In the genomic region with DNA sequence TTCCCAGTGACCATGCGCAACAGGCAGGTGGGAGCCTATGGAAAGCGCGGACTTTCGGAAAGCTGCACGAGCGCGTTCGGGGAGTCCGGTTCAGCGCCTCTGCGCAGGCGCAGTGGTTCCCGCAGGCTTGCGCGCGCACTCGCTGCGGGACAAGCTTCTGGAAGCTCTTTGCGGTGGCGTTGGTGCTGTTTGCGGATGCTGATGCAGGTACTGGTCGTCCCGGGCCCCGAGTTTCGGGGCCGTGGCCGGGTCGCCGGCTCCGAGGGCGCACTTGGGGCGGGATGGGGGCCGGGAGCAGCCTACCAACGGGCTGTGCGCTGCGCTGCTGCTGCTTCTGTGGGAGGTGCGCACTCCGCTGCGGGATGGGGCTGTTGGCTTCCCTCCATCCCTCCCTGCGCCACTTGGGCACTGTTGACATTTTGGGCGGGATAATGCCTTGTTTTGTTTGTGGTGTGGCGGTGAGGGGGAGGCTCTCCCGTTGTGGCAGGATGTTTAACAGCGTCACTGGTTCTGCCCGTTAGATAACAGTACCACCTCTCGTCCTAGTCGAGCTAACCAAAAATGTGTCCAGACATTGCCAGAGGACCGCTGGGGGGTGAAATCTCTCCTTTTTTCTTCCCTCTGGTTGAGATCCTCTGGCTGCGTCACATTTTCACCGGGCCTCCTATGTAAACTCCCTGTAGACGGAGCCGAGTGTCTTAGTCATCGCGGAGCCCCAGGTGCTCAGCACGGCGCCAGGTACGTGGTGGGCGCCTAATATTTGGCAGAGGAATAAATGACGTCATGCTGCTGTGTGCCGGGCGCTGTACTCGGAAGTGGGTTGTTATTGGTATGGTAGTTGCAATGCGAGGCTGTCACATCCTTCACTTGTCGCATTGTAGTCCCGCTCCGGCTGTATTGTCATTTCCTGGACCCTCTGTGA, we compare ENCODE assay signal across 8 cellular contexts. TPM values are rescaled to one million over a fixed set of nuclear protein-coding genes. Genes with fewer than 3 reads are reported as not detected.
DNase-seq lines count a peak whose midpoint lies in the region; ATAC-seq, FAIRE-seq and TF ChIP-seq lines count a peak whose summit lies in the region.

TSS of gene ZNF483 (plus strand) at position 124 of the 922 bp plus-strand sequence. CDS start 2,217 bp downstream, outside the sequence.

- H3K9me3 ChIP-seq in duodenal mucosa (ENCODE audit: control insufficient read depth in 1 of 2, low read length in 2 of 2) (no peaks in the 10 kb centered on the region), HepG2 (ENCODE audit: low read length) (no peaks in the 10 kb centered on the region)

- peaks cover 11 to 12% of the 10 kb centered on the region in 2 donors for H3K4me1 ChIP-seq in duodenal mucosa (ENCODE audit: control insufficient read depth in 1 of 2, insufficient read depth in 2 of 2, low read length in 2 of 2)
- peaks cover 22% of the 10 kb centered on the region for H3K4me1 ChIP-seq in HepG2 (ENCODE audit: insufficient read depth, low read length)

- H3K27ac ChIP-seq in duodenal mucosa (ENCODE audit: low read depth, low read length), result no peak within 1 kb of the TSS
- peak within 1 kb of the TSS; percentile 28 for H3K27ac ChIP-seq in HepG2 (ENCODE audit: extremely low read length, insufficient read depth, low read length)

- H3K4me3 ChIP-seq in duodenal mucosa (ENCODE audit: low read depth in 1 of 2, low read length in 2 of 2) (peak within 1 kb of the TSS; percentile 69 to 90), HepG2 (replicated peaks in 1 of 3; ENCODE audit: insufficient read depth in 1 of 3, low read depth in 2 of 3, low read length in 3 of 3) (peak within 1 kb of the TSS; percentile 80 to 91 (median 86))

- no peak for TF ChIP-seq RAD21 in HepG2 (CRISPR knock-in tag; IDR thresholded peaks at IDR 0.05)

- FAIRE-seq in HepG2 (lab: Jason Lieb, UNC), result peak; percentile 68

- WGBS in HepG2 (ENCODE audit: low lambda C conversion rate), result 3% methylated on average over 37 of the region's 66 CpGs

- H2AFZ ChIP-seq in HepG2 (ENCODE audit: low read length), result peak within 1 kb of the TSS; percentile 66

- H3K79me2 ChIP-seq in HepG2 (ENCODE audit: insufficient read depth, low read length), result no peaks in the 10 kb centered on the region

- ATAC-seq in GM21825 (IDR thresholded peaks at IDR 0.05; ENCODE audit: unreplicated experiment) (peak; percentile 52), HepG2 (peak; percentile 95), GM18498 (IDR thresholded peaks at IDR 0.05; ENCODE audit: unreplicated experiment) (no peak)

- POLR2A ChIA-PET in HepG2 (lab: Yijun Ruan, JAX), result interaction anchor here (0.9 to 1.6 kb wide), 3 partner anchors 9 to 41 kb away, joined by 4 to 10 read pairs (median 5); partner anchors contain the start of gene ECPAS

- peak within 1 kb of the TSS; percentile 96 for H3K4me2 ChIP-seq in HepG2 (ENCODE audit: low read depth, low read length)

- DNase-seq in AG08396 (ENCODE audit: low spot score) (peak; percentile 91), NCI-H446 treated with DMSO at 0.1 percent for 48 hours (lab: John Stamatoyannopoulos, UW) (peak; percentile 42), HepG2 (ENCODE audit: low spot score) (peak; percentile 78)
- peak; percentile 50 to 61 for DNase-seq in activated CD8-positive, alpha-beta memory T cell treated with anti-CD3 and anti-CD28 coated beads for 1 hour (ENCODE audit: extremely low read depth in 1 of 2, low read depth in 1 of 2)
- peak; percentile 38 to 57 (median 52) for DNase-seq in stimulated activated CD4-positive, alpha-beta T cell treated with anti-CD3 and anti-CD28 coated beads, Interleukin-1b, Interleukin-23, amount 100 ng/mL, for 24 hours (ENCODE audit: low read depth in 4 of 4, low spot score in 1 of 4)

- BruUV-seq in HepG2 (replicated peaks; lab: Mats Ljungman, UMichigan), result TSS peak; percentile 64

- peak within 1 kb of the TSS; percentile 40 to 78 for H3K9ac ChIP-seq in duodenal mucosa (ENCODE audit: low read depth in 1 of 2, low read length in 2 of 2)
- H3K9ac ChIP-seq in HepG2 (ENCODE audit: insufficient read depth, low read depth, low read length), result peak within 1 kb of the TSS; percentile 69

- H3K27me3 ChIP-seq in duodenal mucosa (ENCODE audit: control insufficient read depth in 1 of 2, insufficient read depth in 2 of 2, low read length in 2 of 2), result peaks cover 7 to 11% of the 10 kb centered on the region in 2 donors
- H3K27me3 ChIP-seq in HepG2 (ENCODE audit: control insufficient read depth in 1 of 2, insufficient read depth in 2 of 2, low read length in 2 of 2), result no peaks in the 10 kb centered on the region; a peak in 1 of 5 replicates

- TF ChIP-seq EP300 in HepG2 (IDR thresholded peaks at IDR 0.05; ENCODE audit: low read depth in 2 of 2, low read length in 2 of 2) (no peak), HepG2 (CRISPR knock-in tag; IDR thresholded peaks at IDR 0.05; ENCODE audit: borderline replicate concordance) (no peak)

- no peaks in the 10 kb centered on the region for H3K36me3 ChIP-seq in duodenal mucosa (ENCODE audit: control insufficient read depth in 1 of 2, insufficient read depth in 2 of 2, low read length in 2 of 2)
- peaks cover 0 to 5% of the 10 kb centered on the region in 2 experiments; a peak in 1 of 5 replicates for H3K36me3 ChIP-seq in HepG2 (replicated peaks in 1 of 2; ENCODE audit: control insufficient read depth in 1 of 2, insufficient read depth in 2 of 2, low read length in 2 of 2)

- CTCF ChIA-PET in HepG2 (lab: Yijun Ruan, JAX; ENCODE audit: low intra/inter-chr PET ratio, low total read pairs), result no interaction called here

- TF ChIP-seq CTCF in HepG2 (CRISPR knock-in tag; IDR thresholded peaks at IDR 0.05), result no peak

- peak in 1 of 2 experiments; percentile 70; a peak in 2 of 4 replicates for TF ChIP-seq POLR2A in HepG2 (IDR thresholded peaks at IDR 0.05; ENCODE audit: insufficient read depth in 1 of 2, low read depth in 2 of 2, low read length in 2 of 2)

- intact Hi-C loops in HepG2 (cut with micrococcal nuclease; ENCODE audit: unreplicated experiment), result loop anchor here (2.0 kb wide), 1 partner anchor 73 kb away; the partner anchor contains the start of gene PTGR1

- no peaks in the 10 kb centered on the region for H4K20me1 ChIP-seq in HepG2 (ENCODE audit: insufficient read depth, low read length)

- in situ Hi-C loops in HepG2 (cut with HindIII; ENCODE audit: extremely low pct_ligation_motif_present, low pct_unique_long_range_greater_than_20kb), result no loop called here

TF ChIP-seq in HepG2, 621 proteins besides CTCF, POLR2A, EP300 and RAD21 (continues in another document):
- no peak for TF ChIP-seq ISX (CRISPR knock-in tag; conservative IDR thresholded peaks at IDR 0.05)
- peak; percentile 40; the same call in 1 of the 2 replicates for TF ChIP-seq MXD4 (CRISPR knock-in tag; IDR thresholded peaks at IDR 0.05)
- no peak for TF ChIP-seq RARA (CRISPR knock-in tag; IDR thresholded peaks at IDR 0.05)
- TF ChIP-seq ZFX (CRISPR knock-in tag; IDR thresholded peaks at IDR 0.05; ENCODE audit: low read depth), result peak; percentile 6
- TF ChIP-seq ZNF777 (CRISPR knock-in tag; IDR thresholded peaks at IDR 0.05), result no peak
- no peak for TF ChIP-seq ZSCAN25 (CRISPR knock-in tag; IDR thresholded peaks at IDR 0.05)
- no peak for TF ChIP-seq ZNF660 (CRISPR knock-in tag; IDR thresholded peaks at IDR 0.05; ENCODE audit: borderline replicate concordance, low read depth)
- TF ChIP-seq, protein P1, sequence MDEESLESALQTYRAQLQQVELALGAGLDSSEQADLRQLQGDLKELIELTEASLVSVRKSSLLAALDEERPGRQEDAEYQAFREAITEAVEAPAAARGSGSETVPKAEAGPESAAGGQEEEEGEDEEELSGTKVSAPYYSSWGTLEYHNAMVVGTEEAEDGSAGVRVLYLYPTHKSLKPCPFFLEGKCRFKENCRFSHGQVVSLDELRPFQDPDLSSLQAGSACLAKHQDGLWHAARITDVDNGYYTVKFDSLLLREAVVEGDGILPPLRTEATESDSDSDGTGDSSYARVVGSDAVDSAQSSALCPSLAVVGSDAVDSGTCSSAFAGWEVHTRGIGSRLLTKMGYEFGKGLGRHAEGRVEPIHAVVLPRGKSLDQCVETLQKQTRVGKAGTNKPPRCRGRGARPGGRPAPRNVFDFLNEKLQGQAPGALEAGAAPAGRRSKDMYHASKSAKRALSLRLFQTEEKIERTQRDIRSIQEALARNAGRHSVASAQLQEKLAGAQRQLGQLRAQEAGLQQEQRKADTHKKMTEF (CRISPR knock-in tag; IDR thresholded peaks at IDR 0.05), result peak; percentile 40; the same call in 1 of the 2 replicates
- 0 out of 2 replicates have a peak, but pooled peaks have one; percentile 13 for TF ChIP-seq BHLHE40 (IDR thresholded peaks at IDR 0.05; ENCODE audit: low read length)
- TF ChIP-seq POLR2AphosphoS5 (IDR thresholded peaks at IDR 0.05; ENCODE audit: low read depth, low read length), result peak; percentile 58; the same call in 1 of the 2 replicates
- peak; percentile 58; the same call in 1 of the 2 replicates for TF ChIP-seq GABPB1 (CRISPR knock-in tag; IDR thresholded peaks at IDR 0.05)
- peak; percentile 29; the same call in 1 of the 2 replicates for TF ChIP-seq ZBTB1 (CRISPR knock-in tag; IDR thresholded peaks at IDR 0.05; ENCODE audit: borderline replicate concordance)
- no peak for TF ChIP-seq ZNF335 (CRISPR knock-in tag; IDR thresholded peaks at IDR 0.05)

RNA-seq across cellular contexts. Expression of gene ZNF483, which starts in this region (rescaled TPM):
- 9.5 and 15.7 TPM in 2 replicates for total RNA-seq in HepG2 (2016; rRNA removed; fragmentation: Illumina TruSeq; extraction: Trizol)
- total RNA-seq in HepG2 (2016; cell fraction: cytosol; rRNA removed; fragmentation: Illumina TruSeq; extraction: Trizol; ENCODE audit: low read depth), result 10.6 and 15.0 TPM in 2 replicates
- 7.7 and 14.2 TPM in 2 replicates for total RNA-seq in HepG2 (2016; cell fraction: insoluble cytoplasmic fraction; rRNA removed; fragmentation: Illumina TruSeq; extraction: Trizol)
- total RNA-seq in HepG2 (2016; cell fraction: membrane; rRNA removed; fragmentation: Illumina TruSeq; extraction: Trizol), result 6.0 and 8.2 TPM in 2 replicates
- 9.4 and 10.0 TPM in 2 replicates for total RNA-seq in HepG2 (2016; cell fraction: nucleus; rRNA removed; fragmentation: Illumina TruSeq; extraction: Trizol)
- 1.4 and 2.0 TPM in 2 replicates for polyA plus RNA-seq in HepG2 (2011; rRNA removed)
- 0.50 and 0.87 TPM in 2 replicates for polyA plus RNA-seq in HepG2 (2011; cell fraction: cytosol; rRNA removed)
- polyA plus RNA-seq in HepG2 (2011; cell fraction: nucleus; rRNA removed), result 0.93 and 1.8 TPM in 2 replicates
- 1.2 and 1.3 TPM in 2 replicates for polyA plus RNA-seq in HepG2 (2012)
- polyA plus RNA-seq in HepG2 (2016; cell fraction: cytosol; fragmentation: Illumina TruSeq; extraction: Trizol; ENCODE audit: low read depth), result 0.29 and 0.40 TPM in 2 replicates
- 0.85 and 1.6 TPM in 2 replicates for polyA plus RNA-seq in HepG2 (2016; cell fraction: insoluble cytoplasmic fraction; fragmentation: Illumina TruSeq; extraction: Trizol; ENCODE audit: low read depth)
- 0.57 and 0.60 TPM in 2 replicates for polyA plus RNA-seq in HepG2 (2016; cell fraction: membrane; fragmentation: Illumina TruSeq; extraction: Trizol; ENCODE audit: low read depth)
- 1.8 and 2.5 TPM in 2 replicates for polyA plus RNA-seq in HepG2 (2016; cell fraction: nucleus; fragmentation: Illumina TruSeq; extraction: Trizol; ENCODE audit: insufficient read depth, low read depth)
- polyA minus RNA-seq in HepG2 (2011; rRNA and poly(A)+ RNA removed; ENCODE audit: low replicate concordance), result 6.2 TPM in 1 of 2 replicates, not detected in the other
- polyA minus RNA-seq in HepG2 (2011; cell fraction: cytosol; rRNA and poly(A)+ RNA removed), result 3.0 and 3.3 TPM in 2 replicates
- polyA minus RNA-seq in HepG2 (2011; cell fraction: nucleus; rRNA and poly(A)+ RNA removed), result 13.4 and 23.1 TPM in 2 replicates
